9 cellular contexts compared by ENCODE assay signal in the genomic region with DNA sequence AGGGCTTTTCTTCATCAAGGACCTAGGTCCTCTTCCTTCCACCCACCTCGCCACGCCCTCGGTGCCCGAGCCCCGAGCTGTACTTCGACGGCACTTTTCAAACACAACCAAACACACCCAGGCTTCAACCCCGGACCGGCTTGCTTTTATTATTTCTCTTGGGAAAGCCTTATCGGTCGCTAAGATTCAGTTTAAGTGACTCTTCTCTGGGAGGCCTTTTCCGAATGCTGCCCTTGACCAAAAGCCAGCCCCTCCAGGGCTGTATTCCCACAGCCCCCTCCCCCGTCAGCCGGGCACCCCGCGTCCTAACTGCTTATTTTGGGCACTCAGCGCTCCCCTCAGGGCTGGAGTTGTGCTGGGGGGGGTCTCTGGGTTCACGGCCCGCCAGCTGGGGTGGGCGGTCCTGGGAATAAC. TPM values are rescaled to one million over a fixed set of nuclear protein-coding genes. Genes with fewer than 3 reads are reported as not detected.
DNase-seq lines count a peak whose midpoint lies in the region; ATAC-seq, FAIRE-seq and TF ChIP-seq lines count a peak whose summit lies in the region.
"Had no signal": no experiment of that assay in that cellular context is flagged by ENCODE, and none has a peak within 500 bp of the region (broad histone marks: within the 10 kb centered on the region; RNA-seq: fewer than 3 reads in every experiment).

No MANE protein-coding gene starts in this region.

- TF ChIP-seq CTCF in WTC11 (IDR thresholded peaks at IDR 0.05) (no peak), heart left ventricle (IDR thresholded peaks at IDR 0.05) (no peak), gastrocnemius medialis (IDR thresholded peaks at IDR 0.05 in 4 of 5, conservative IDR thresholded peaks at IDR 0.05 in 1 of 5) (no peak)

- in situ Hi-C loops in gastrocnemius medialis (cut with MboI; ENCODE audit: low sequenced_read_pairs in 4 of 4) = no loop called here

- ATAC-seq in WTC11 (peak; percentile 2), heart left ventricle (peak in 2 of 4 donors; percentile 4 to 23), gastrocnemius medialis (no peak), GM19328 (IDR thresholded peaks at IDR 0.05; ENCODE audit: unreplicated experiment) (no peak)

- CTCF ChIA-PET in activated naive CD4-positive, alpha-beta T cell treated with anti-CD3 and anti-CD28 coated beads for 36 hours (lab: Charles Lee) = interaction anchor here (0.6 kb wide), 1 partner anchor 55 kb away, joined by 3 read pairs; no protein-coding TSS in a partner anchor
- CTCF ChIA-PET in WTC11 (lab: Charles Lee) = interaction anchor here (0.6 to 3.2 kb wide), 11 partner anchors 8 to 234 kb away, joined by 3 to 41 read pairs (median 6); a partner anchor contains a TSS

- no peaks in the 10 kb centered on the region for H3K9me3 Mint-ChIP-seq in activated naive CD4-positive, alpha-beta T cell treated with anti-CD3 and anti-CD28 coated beads for 36 hours
- H3K9me3 Mint-ChIP-seq in WTC11 = peaks cover 4% of the 10 kb centered on the region; the same call in 1 of the 2 replicates

- TF ChIP-seq POLR2A in heart left ventricle (IDR thresholded peaks at IDR 0.05) (no peak), gastrocnemius medialis (IDR thresholded peaks at IDR 0.05) (no peak), H54 (IDR thresholded peaks at IDR 0.05; ENCODE audit: low read depth, low read length) (no peak)

- H3K36me3 ChIP-seq in heart left ventricle (no peaks in the 10 kb centered on the region), gastrocnemius medialis (no peaks in the 10 kb centered on the region)

- peak overlapping the region; percentile 43 to 82 (median 64) for H3K4me3 ChIP-seq in heart left ventricle
- peak overlapping the region; percentile 59 to 69 (median 64) for H3K4me3 ChIP-seq in gastrocnemius medialis

- peaks cover 33% of the 10 kb centered on the region for H3K4me1 Mint-ChIP-seq in activated naive CD4-positive, alpha-beta T cell treated with anti-CD3 and anti-CD28 coated beads for 36 hours (ENCODE audit: low read depth)
- peaks cover 30% of the 10 kb centered on the region for H3K4me1 Mint-ChIP-seq in WTC11

- 1 to 2% (median 1%) methylated on average over 17 to 20 of the region's 20 CpGs for WGBS in heart left ventricle, 4 donors

- H3K27ac ChIP-seq in heart left ventricle (peak overlapping the region in 7 of 12 donors; percentile 29 to 69 (median 38)), gastrocnemius medialis (peak overlapping the region; percentile 53 to 75 (median 68))

- H3K27me3 ChIP-seq in heart left ventricle = peaks cover 0 to 45% (median 8%) of the 10 kb centered on the region in 9 donors
- peaks cover 24 to 36% (median 34%) of the 10 kb centered on the region in 3 donors for H3K27me3 ChIP-seq in gastrocnemius medialis

- peak overlapping the region; percentile 76 for H3K4me3 Mint-ChIP-seq in activated naive CD4-positive, alpha-beta T cell treated with anti-CD3 and anti-CD28 coated beads for 36 hours
- H3K4me3 Mint-ChIP-seq in WTC11 = peak overlapping the region; percentile 87

- peak; percentile 35 for DNase-seq in activated naive CD4-positive, alpha-beta T cell treated with anti-CD3 and anti-CD28 coated beads for 36 hours
- DNase-seq in activated naive CD4-positive, alpha-beta T cell treated with anti-CD3 and anti-CD28 coated beads, Interleukin-2, amount 50 U/mL, for 16 hours = no peak
- peak; percentile 31 for DNase-seq in WTC11 (ENCODE audit: low spot score)
- DNase-seq in heart left ventricle = peak in 1 of 5 donors; percentile 18
- no peak for DNase-seq in gastrocnemius medialis
- no peak for DNase-seq in H54 (ENCODE audit: insufficient read length, low spot score)
- no peak for DNase-seq in NCI-H187 treated with DMSO at 0.1 percent for 48 hours (lab: John Stamatoyannopoulos, UW)

- H3K27ac Mint-ChIP-seq in activated naive CD4-positive, alpha-beta T cell treated with anti-CD3 and anti-CD28 coated beads for 36 hours = peak overlapping the region; percentile 39
- peak overlapping the region; percentile 60 for H3K27ac Mint-ChIP-seq in WTC11

- H3K4me1 ChIP-seq in heart left ventricle (peaks cover 0 to 23% (median 14%) of the 10 kb centered on the region in 12 donors), gastrocnemius medialis (peaks cover 13% of the 10 kb centered on the region in 2 donors)

- H3K27me3 Mint-ChIP-seq in activated naive CD4-positive, alpha-beta T cell treated with anti-CD3 and anti-CD28 coated beads for 36 hours (ENCODE audit: low read depth) = no peaks in the 10 kb centered on the region
- H3K27me3 Mint-ChIP-seq in WTC11 (ENCODE audit: low read depth) = peaks cover 50% of the 10 kb centered on the region

- no peak for FAIRE-seq in H54 (lab: Jason Lieb, UNC)
- FAIRE-seq: colon had no signal

- intact Hi-C loops in activated naive CD4-positive, alpha-beta T cell treated with anti-CD3 and anti-CD28 coated beads for 36 hours (cut with micrococcal nuclease) = loop anchor here (10.0 kb wide), 1 partner anchor 989 kb away; a partner anchor contains a TSS
- intact Hi-C loops in heart left ventricle (cut with DNase I) (no loop called here), gastrocnemius medialis (cut with DNase I; ENCODE audit: low total_unique reads) (loop anchor here (5.0 to 10.0 kb wide), 2 partner anchors 236 to 839 kb away; a partner anchor contains a TSS)

- POLR2A ChIA-PET in WTC11 (lab: Charles Lee) = interaction anchor here (1.2 to 1.4 kb wide), 2 partner anchors 20 to 28 kb away, joined by 3 to 5 read pairs; no protein-coding TSS in a partner anchor

- no peaks in the 10 kb centered on the region for H3K9me3 ChIP-seq in heart left ventricle
- no peaks in the 10 kb centered on the region for H3K9me3 ChIP-seq in gastrocnemius medialis

- no peaks in the 10 kb centered on the region for H3K36me3 Mint-ChIP-seq in activated naive CD4-positive, alpha-beta T cell treated with anti-CD3 and anti-CD28 coated beads for 36 hours (ENCODE audit: low read depth)
- no peaks in the 10 kb centered on the region for H3K36me3 Mint-ChIP-seq in WTC11

TF ChIP-seq in WTC11, 78 proteins besides CTCF, POLR2A, EP300 and RAD21 (continues in another document):
- TF ChIP-seq SP1 (CRISPR knock-in tag; conservative IDR thresholded peaks at IDR 0.05) (no peak; the same call in 1 of the 2 replicates), ZNF263 (CRISPR knock-in tag; IDR thresholded peaks at IDR 0.05; ENCODE audit: low read depth) (no peak)
- TF ChIP-seq, protein P1, sequence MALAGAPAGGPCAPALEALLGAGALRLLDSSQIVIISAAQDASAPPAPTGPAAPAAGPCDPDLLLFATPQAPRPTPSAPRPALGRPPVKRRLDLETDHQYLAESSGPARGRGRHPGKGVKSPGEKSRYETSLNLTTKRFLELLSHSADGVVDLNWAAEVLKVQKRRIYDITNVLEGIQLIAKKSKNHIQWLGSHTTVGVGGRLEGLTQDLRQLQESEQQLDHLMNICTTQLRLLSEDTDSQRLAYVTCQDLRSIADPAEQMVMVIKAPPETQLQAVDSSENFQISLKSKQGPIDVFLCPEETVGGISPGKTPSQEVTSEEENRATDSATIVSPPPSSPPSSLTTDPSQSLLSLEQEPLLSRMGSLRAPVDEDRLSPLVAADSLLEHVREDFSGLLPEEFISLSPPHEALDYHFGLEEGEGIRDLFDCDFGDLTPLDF (CRISPR knock-in tag; IDR thresholded peaks at IDR 0.05) = no peak
- TF ChIP-seq, protein P2, sequence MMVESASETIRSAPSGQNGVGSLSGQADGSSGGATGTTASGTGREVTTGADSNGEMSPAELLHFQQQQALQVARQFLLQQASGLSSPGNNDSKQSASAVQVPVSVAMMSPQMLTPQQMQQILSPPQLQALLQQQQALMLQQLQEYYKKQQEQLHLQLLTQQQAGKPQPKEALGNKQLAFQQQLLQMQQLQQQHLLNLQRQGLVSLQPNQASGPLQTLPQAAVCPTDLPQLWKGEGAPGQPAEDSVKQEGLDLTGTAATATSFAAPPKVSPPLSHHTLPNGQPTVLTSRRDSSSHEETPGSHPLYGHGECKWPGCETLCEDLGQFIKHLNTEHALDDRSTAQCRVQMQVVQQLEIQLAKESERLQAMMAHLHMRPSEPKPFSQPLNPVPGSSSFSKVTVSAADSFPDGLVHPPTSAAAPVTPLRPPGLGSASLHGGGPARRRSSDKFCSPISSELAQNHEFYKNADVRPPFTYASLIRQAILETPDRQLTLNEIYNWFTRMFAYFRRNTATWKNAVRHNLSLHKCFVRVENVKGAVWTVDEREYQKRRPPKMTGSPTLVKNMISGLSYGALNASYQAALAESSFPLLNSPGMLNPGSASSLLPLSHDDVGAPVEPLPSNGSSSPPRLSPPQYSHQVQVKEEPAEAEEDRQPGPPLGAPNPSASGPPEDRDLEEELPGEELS (CRISPR knock-in tag; IDR thresholded peaks at IDR 0.05) = no peak
- TF ChIP-seq, protein P3, sequence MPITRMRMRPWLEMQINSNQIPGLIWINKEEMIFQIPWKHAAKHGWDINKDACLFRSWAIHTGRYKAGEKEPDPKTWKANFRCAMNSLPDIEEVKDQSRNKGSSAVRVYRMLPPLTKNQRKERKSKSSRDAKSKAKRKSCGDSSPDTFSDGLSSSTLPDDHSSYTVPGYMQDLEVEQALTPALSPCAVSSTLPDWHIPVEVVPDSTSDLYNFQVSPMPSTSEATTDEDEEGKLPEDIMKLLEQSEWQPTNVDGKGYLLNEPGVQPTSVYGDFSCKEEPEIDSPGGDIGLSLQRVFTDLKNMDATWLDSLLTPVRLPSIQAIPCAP (CRISPR knock-in tag; IDR thresholded peaks at IDR 0.05) = no peak

RNA-seq across cellular contexts. Expression of a gene that starts 0.6 kb away (rescaled TPM):
- total RNA-seq in activated naive CD4-positive, alpha-beta T cell treated with anti-CD3 and anti-CD28 coated beads for 36 hours = 10 to 100 TPM; 13.2 to 13.9 TPM
- total RNA-seq in WTC11 (2021) = 8.1 to 9.6 TPM (median 8.2 TPM) in 3 replicates
- 1 to 10 TPM in 1 of 9 donors, under 1 TPM in 3, not detected in 5; 0.06 to 1.0 (median 0.66) TPM for total RNA-seq in heart left ventricle
- under 1 TPM in 1 of 2 donors, not detected in 1; 0.40 TPM for polyA plus RNA-seq in heart left ventricle
- under 1 TPM in 1 of 4 donors, not detected in 3; 0.13 TPM for total RNA-seq in gastrocnemius medialis

RNA-seq across cellular contexts. Expression of a gene that starts 44.1 kb away (rescaled TPM):
- total RNA-seq in activated naive CD4-positive, alpha-beta T cell treated with anti-CD3 and anti-CD28 coated beads for 36 hours = 10 to 100 TPM; 67.0 to 73.4 TPM
- total RNA-seq in WTC11 (2021) = 22.1 to 37.2 TPM (median 35.5 TPM) in 3 replicates
- 100 to 1,000 TPM in 1 of 9 donors, 10 to 100 TPM in 8; 44.8 to 102 (median 61.4) TPM for total RNA-seq in heart left ventricle
- 10 to 100 TPM; 68.9 to 71.3 TPM for polyA plus RNA-seq in heart left ventricle
- total RNA-seq in gastrocnemius medialis = 1 to 10 TPM; 1.1 to 9.1 (median 3.3) TPM

Comparison
In these comparisons a context has a peak if more than half of its experiments do, and no peak if none do; other contexts are left out.
1. DNase-seq: peak in activated naive CD4-positive, alpha-beta T cell treated with anti-CD3 and anti-CD28 coated beads for 36 hours (single experiment) and WTC11 (single experiment); none in activated naive CD4-positive, alpha-beta T cell treated with anti-CD3 and anti-CD28 coated beads, Interleukin-2, amount 50 U/mL, for 16 hours (single experiment), gastrocnemius medialis (0 of 2), H54 (single experiment) and NCI-H187 treated with DMSO at 0.1 percent for 48 hours (single experiment).
2. intact Hi-C loops: an anchor here in activated naive CD4-positive, alpha-beta T cell treated with anti-CD3 and anti-CD28 coated beads for 36 hours (10.0 kb wide) and gastrocnemius medialis (5.0 to 10.0 kb wide); none called in heart left ventricle.